In the genomic region with DNA sequence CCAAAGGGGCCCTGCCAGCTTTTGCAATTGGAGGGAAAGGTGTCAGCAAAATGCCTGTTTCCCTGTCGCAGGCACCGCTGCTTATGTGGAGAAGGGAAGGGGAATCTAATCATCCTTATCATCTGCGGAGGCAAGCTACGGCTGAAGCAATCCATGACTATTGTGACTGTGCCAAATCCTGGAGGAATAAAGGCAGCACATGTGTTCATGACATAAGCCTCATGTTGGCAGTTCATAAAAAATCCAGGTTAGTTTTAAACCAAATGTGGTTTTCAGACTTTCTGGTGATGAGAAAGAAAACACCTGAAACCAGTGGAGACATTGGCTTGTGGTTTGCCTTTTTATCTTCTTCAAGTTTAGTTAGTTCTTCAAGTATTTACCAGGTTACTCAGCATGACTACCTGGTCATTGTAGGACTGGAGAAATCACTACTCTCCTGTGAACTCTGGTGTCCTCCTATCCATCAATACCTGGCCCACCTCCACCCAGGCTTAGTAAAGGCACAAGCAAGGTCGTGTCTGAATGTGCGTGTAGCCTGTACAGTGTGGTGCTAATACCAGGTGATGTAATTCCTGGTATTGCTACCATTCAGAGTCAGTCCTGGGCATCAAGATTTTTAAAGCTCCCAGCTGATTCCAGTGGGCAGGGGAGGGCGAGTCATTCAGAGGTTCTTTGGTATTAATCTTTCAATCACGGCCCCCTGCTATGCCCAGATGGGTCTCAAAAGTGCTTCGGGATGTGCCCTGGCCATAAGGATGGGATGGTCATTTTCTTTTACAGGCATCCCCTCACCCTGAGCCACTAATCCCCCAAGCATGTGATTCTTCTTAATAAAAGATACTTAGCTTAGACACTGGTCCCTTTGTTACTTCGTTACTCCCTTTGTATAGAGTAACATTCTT, we compare ENCODE assay signal across 18 cellular contexts.
DNase-seq lines count a peak whose midpoint lies in the region; ATAC-seq and TF ChIP-seq lines count a peak whose summit lies in the region.
"Had no signal": no experiment of that assay in that cellular context is flagged by ENCODE, and none has a peak within 500 bp of the region (broad histone marks: within the 10 kb centered on the region; RNA-seq: fewer than 3 reads in every experiment).

No MANE protein-coding gene starts in this region.

- DNase-seq in activated T-cell treated with anti-CD3 and anti-CD28 coated beads, Interleukin-2, amount 50 U/mL, for 72 hours = no peak
- no peak for DNase-seq in activated T-cell treated with anti-CD3 and anti-CD28 coated beads, Interleukin-2, amount 50 U/mL, for 24 hours
- peak; percentile 16 for DNase-seq in activated CD8-positive, alpha-beta T cell treated with anti-CD3 and anti-CD28 coated beads, Interleukin-2, amount 10 ng/mL, durations not matched to agents 7 days and 5 days
- DNase-seq in neural progenitor cell (ENCODE audit: low spot score) = peak; percentile 31
- DNase-seq in stimulated activated naive CD8-positive, alpha-beta T cell treated with anti-CD3 and anti-CD28 coated beads, Interleukin-15, amount 100 ng/mL, for 72 hours = no peak
- no peak for DNase-seq in DMS153 (lab: John Stamatoyannopoulos, UW)
- DNase-seq in PC-9 = no peak
- DNase-seq: CD8-positive, alpha-beta T cell; HFFc6; NCI-H1417; NCI-H187; NCI-H2107; NCI-H510A; NCI-H748 treated with DMSO at 0.1 percent for 48 hours; SHP77 had no signal

- H3K79me2 ChIP-seq in neural progenitor cell (ENCODE audit: low read depth) (no peaks in the 10 kb centered on the region), PC-9 (ENCODE audit: low read depth) (no peaks in the 10 kb centered on the region)

- TF ChIP-seq CTCF in neural progenitor cell (IDR thresholded peaks at IDR 0.05) (no peak), PC-9 (conservative IDR thresholded peaks at IDR 0.05) (no peak)

- no peaks in the 10 kb centered on the region for H3K36me3 ChIP-seq in neural progenitor cell
- 0 out of 2 replicates have a peak, but pooled peaks cover 15% of the 10 kb centered on the region for H3K36me3 ChIP-seq in PC-9 (ENCODE audit: low read depth)

- H2AFZ ChIP-seq in neural progenitor cell (replicated peaks) (no peak overlapping the region), PC-9 (no peak overlapping the region)

- H3K4me3 Mint-ChIP-seq in activated T-cell treated with anti-CD3 and anti-CD28 coated beads, Interleukin-2, amount 50 U/mL, for 72 hours = no peak overlapping the region
- H3K4me3 Mint-ChIP-seq in activated T-cell treated with anti-CD3 and anti-CD28 coated beads, Interleukin-2, amount 50 U/mL, for 24 hours = no peak overlapping the region
- no peak overlapping the region for H3K4me3 Mint-ChIP-seq in activated CD8-positive, alpha-beta T cell treated with anti-CD3 and anti-CD28 coated beads, Interleukin-2, amount 10 ng/mL, durations not matched to agents 7 days and 5 days
- H3K4me3 Mint-ChIP-seq in neural progenitor cell = no peak overlapping the region
- no peak overlapping the region for H3K4me3 Mint-ChIP-seq in stimulated activated naive CD8-positive, alpha-beta T cell treated with anti-CD3 and anti-CD28 coated beads, Interleukin-15, amount 100 ng/mL, for 72 hours
- H3K4me3 Mint-ChIP-seq: CD8-positive, alpha-beta T cell; HFFc6 had no signal

- CTCF ChIA-PET in activated CD8-positive, alpha-beta T cell treated with anti-CD3 and anti-CD28 coated beads, Interleukin-2, amount 10 ng/mL, durations not matched to agents 7 days and 5 days (lab: Charles Lee) = no interaction called here
- CTCF ChIA-PET in PC-9 (lab: Charles Lee) = no interaction called here

- POLR2A ChIA-PET in activated CD8-positive, alpha-beta T cell treated with anti-CD3 and anti-CD28 coated beads, Interleukin-2, amount 10 ng/mL, durations not matched to agents 7 days and 5 days (lab: Charles Lee) = no interaction called here
- POLR2A ChIA-PET in PC-9 (lab: Charles Lee; ENCODE audit: unreplicated experiment) = no interaction called here

- H3K36me3 Mint-ChIP-seq in activated T-cell treated with anti-CD3 and anti-CD28 coated beads, Interleukin-2, amount 50 U/mL, for 72 hours (ENCODE audit: insufficient read depth in 2 of 2) = no peaks in the 10 kb centered on the region
- no peaks in the 10 kb centered on the region for H3K36me3 Mint-ChIP-seq in activated T-cell treated with anti-CD3 and anti-CD28 coated beads, Interleukin-2, amount 50 U/mL, for 24 hours (ENCODE audit: low read depth)
- no peaks in the 10 kb centered on the region for H3K36me3 Mint-ChIP-seq in activated CD8-positive, alpha-beta T cell treated with anti-CD3 and anti-CD28 coated beads, Interleukin-2, amount 10 ng/mL, durations not matched to agents 7 days and 5 days (ENCODE audit: low read depth)
- H3K36me3 Mint-ChIP-seq in neural progenitor cell = no peaks in the 10 kb centered on the region

- H3K9me3 ChIP-seq in neural progenitor cell (ENCODE audit: low read depth) = no peaks in the 10 kb centered on the region
- no peaks in the 10 kb centered on the region for H3K9me3 ChIP-seq in PC-9 (ENCODE audit: insufficient read depth, low read depth)
- H3K9me3 ChIP-seq: BLaER1 treated with 17β-estradiol and CSF1 and Interleukin-3, amounts not matched to agents 10 nM and 100 nM had no signal

- H3K27me3 ChIP-seq in neural progenitor cell = no peaks in the 10 kb centered on the region
- H3K27me3 ChIP-seq in PC-9 (ENCODE audit: insufficient read depth, low read depth) = no peaks in the 10 kb centered on the region
- H3K27me3 ChIP-seq: BLaER1 treated with 17β-estradiol and CSF1 and Interleukin-3, amounts not matched to agents 10 nM and 100 nM had no signal

- H3K9ac ChIP-seq in neural progenitor cell = no peak overlapping the region
- H3K9ac ChIP-seq: BLaER1 treated with 17β-estradiol and CSF1 and Interleukin-3, amounts not matched to agents 10 nM and 100 nM; KMS-11 had no signal

- H3K27ac ChIP-seq in neural progenitor cell = no peak overlapping the region
- no peak overlapping the region for H3K27ac ChIP-seq in PC-9
- H3K27ac ChIP-seq: BLaER1 treated with 17β-estradiol and CSF1 and Interleukin-3, amounts not matched to agents 10 nM and 100 nM; KMS-11 had no signal

- no peaks in the 10 kb centered on the region for H3K27me3 Mint-ChIP-seq in activated T-cell treated with anti-CD3 and anti-CD28 coated beads, Interleukin-2, amount 50 U/mL, for 72 hours (ENCODE audit: low read depth)
- no peaks in the 10 kb centered on the region for H3K27me3 Mint-ChIP-seq in activated T-cell treated with anti-CD3 and anti-CD28 coated beads, Interleukin-2, amount 50 U/mL, for 24 hours
- H3K27me3 Mint-ChIP-seq in activated CD8-positive, alpha-beta T cell treated with anti-CD3 and anti-CD28 coated beads, Interleukin-2, amount 10 ng/mL, durations not matched to agents 7 days and 5 days (ENCODE audit: low read depth) = peaks cover 14% of the 10 kb centered on the region
- peaks cover 7% of the 10 kb centered on the region for H3K27me3 Mint-ChIP-seq in neural progenitor cell (ENCODE audit: insufficient read depth, low read depth)
- H3K27me3 Mint-ChIP-seq in stimulated activated naive CD8-positive, alpha-beta T cell treated with anti-CD3 and anti-CD28 coated beads, Interleukin-15, amount 100 ng/mL, for 72 hours = no peaks in the 10 kb centered on the region

- H3K4me1 ChIP-seq in neural progenitor cell (peaks cover 26% of the 10 kb centered on the region), PC-9 (replicated peaks; ENCODE audit: insufficient read depth) (no peaks in the 10 kb centered on the region)

- H3F3A ChIP-seq in neural progenitor cell (ENCODE audit: low read depth) (peaks cover 11% of the 10 kb centered on the region), PC-9 (ENCODE audit: insufficient read depth, low read depth) (no peaks in the 10 kb centered on the region)

- no peak overlapping the region for H3K4me2 ChIP-seq in neural progenitor cell
- H3K4me2 ChIP-seq in PC-9 = no peak overlapping the region
- H3K4me2 ChIP-seq: KMS-11 had no signal

- H3K4me1 Mint-ChIP-seq in activated T-cell treated with anti-CD3 and anti-CD28 coated beads, Interleukin-2, amount 50 U/mL, for 72 hours (ENCODE audit: low read depth) = peaks cover 15% of the 10 kb centered on the region
- peaks cover 16% of the 10 kb centered on the region for H3K4me1 Mint-ChIP-seq in activated T-cell treated with anti-CD3 and anti-CD28 coated beads, Interleukin-2, amount 50 U/mL, for 24 hours (ENCODE audit: low read depth)
- peaks cover 20% of the 10 kb centered on the region for H3K4me1 Mint-ChIP-seq in activated CD8-positive, alpha-beta T cell treated with anti-CD3 and anti-CD28 coated beads, Interleukin-2, amount 10 ng/mL, durations not matched to agents 7 days and 5 days (ENCODE audit: low read depth)
- H3K4me1 Mint-ChIP-seq in neural progenitor cell = peaks cover 9% of the 10 kb centered on the region
- H3K4me1 Mint-ChIP-seq in stimulated activated naive CD8-positive, alpha-beta T cell treated with anti-CD3 and anti-CD28 coated beads, Interleukin-15, amount 100 ng/mL, for 72 hours = peaks cover 14% of the 10 kb centered on the region

- no TSS peak for BruUV-seq in PC-9 (replicated peaks; lab: Mats Ljungman, UMichigan)

- peak; percentile 51 to 77 for ATAC-seq in activated T-cell treated with anti-CD3 and anti-CD28 coated beads, Interleukin-2, amount 50 U/mL, for 72 hours (replicated peaks in 1 of 2)
- ATAC-seq in activated CD8-positive, alpha-beta T cell treated with anti-CD3 and anti-CD28 coated beads, Interleukin-2, amount 10 ng/mL, durations not matched to agents 7 days and 5 days = no peak
- ATAC-seq in stimulated activated naive CD8-positive, alpha-beta T cell treated with anti-CD3 and anti-CD28 coated beads, Interleukin-15, amount 100 ng/mL, for 72 hours = peak; percentile 68
- no peak for ATAC-seq in HG03135 (IDR thresholded peaks at IDR 0.05; ENCODE audit: unreplicated experiment)
- ATAC-seq: CD8-positive, alpha-beta T cell had no signal

- H3K4me3 ChIP-seq in neural progenitor cell (no peak overlapping the region), PC-9 (no peak overlapping the region)
- H3K4me3 ChIP-seq: BLaER1 treated with 17β-estradiol and CSF1 and Interleukin-3, amounts not matched to agents 10 nM and 100 nM had no signal

- no peaks in the 10 kb centered on the region for H3K9me2 ChIP-seq in PC-9 (ENCODE audit: insufficient read depth)

- no peak overlapping the region for H3K27ac Mint-ChIP-seq in activated T-cell treated with anti-CD3 and anti-CD28 coated beads, Interleukin-2, amount 50 U/mL, for 72 hours
- H3K27ac Mint-ChIP-seq in activated T-cell treated with anti-CD3 and anti-CD28 coated beads, Interleukin-2, amount 50 U/mL, for 24 hours = no peak overlapping the region
- H3K27ac Mint-ChIP-seq in activated CD8-positive, alpha-beta T cell treated with anti-CD3 and anti-CD28 coated beads, Interleukin-2, amount 10 ng/mL, durations not matched to agents 7 days and 5 days = no peak overlapping the region
- no peak overlapping the region for H3K27ac Mint-ChIP-seq in neural progenitor cell
- H3K27ac Mint-ChIP-seq in stimulated activated naive CD8-positive, alpha-beta T cell treated with anti-CD3 and anti-CD28 coated beads, Interleukin-15, amount 100 ng/mL, for 72 hours = no peak overlapping the region
- H3K27ac Mint-ChIP-seq: CD8-positive, alpha-beta T cell; HFFc6 had no signal

- no peaks in the 10 kb centered on the region for H3K9me3 Mint-ChIP-seq in activated T-cell treated with anti-CD3 and anti-CD28 coated beads, Interleukin-2, amount 50 U/mL, for 72 hours
- H3K9me3 Mint-ChIP-seq in activated T-cell treated with anti-CD3 and anti-CD28 coated beads, Interleukin-2, amount 50 U/mL, for 24 hours = no peaks in the 10 kb centered on the region
- H3K9me3 Mint-ChIP-seq in activated CD8-positive, alpha-beta T cell treated with anti-CD3 and anti-CD28 coated beads, Interleukin-2, amount 10 ng/mL, durations not matched to agents 7 days and 5 days (ENCODE audit: insufficient read depth) = no peaks in the 10 kb centered on the region
- peaks cover 5% of the 10 kb centered on the region for H3K9me3 Mint-ChIP-seq in neural progenitor cell
- H3K9me3 Mint-ChIP-seq in stimulated activated naive CD8-positive, alpha-beta T cell treated with anti-CD3 and anti-CD28 coated beads, Interleukin-15, amount 100 ng/mL, for 72 hours = no peaks in the 10 kb centered on the region
- H3K9me3 Mint-ChIP-seq: CD8-positive, alpha-beta T cell; HFFc6 had no signal

- intact Hi-C loops in PC-9 (cut with micrococcal nuclease; ENCODE audit: unreplicated experiment) = no loop called here

- H4K20me1 ChIP-seq in neural progenitor cell (ENCODE audit: low read depth) (no peaks in the 10 kb centered on the region), PC-9 (ENCODE audit: insufficient read depth) (no peaks in the 10 kb centered on the region)
- H4K20me1 ChIP-seq: BLaER1 treated with 17β-estradiol and CSF1 and Interleukin-3, amounts not matched to agents 10 nM and 100 nM had no signal

Comparison
In these comparisons a context has a peak if more than half of its experiments do, and no peak if none do; other contexts are left out.
1. ATAC-seq: peak in activated T-cell treated with anti-CD3 and anti-CD28 coated beads, Interleukin-2, amount 50 U/mL, for 72 hours (2 of 2) and stimulated activated naive CD8-positive, alpha-beta T cell treated with anti-CD3 and anti-CD28 coated beads, Interleukin-15, amount 100 ng/mL, for 72 hours (single experiment); none in activated CD8-positive, alpha-beta T cell treated with anti-CD3 and anti-CD28 coated beads, Interleukin-2, amount 10 ng/mL, durations not matched to agents 7 days and 5 days (single experiment) and HG03135 (single experiment).
2. DNase-seq: peak in activated CD8-positive, alpha-beta T cell treated with anti-CD3 and anti-CD28 coated beads, Interleukin-2, amount 10 ng/mL, durations not matched to agents 7 days and 5 days (single experiment) and neural progenitor cell (single experiment); none in activated T-cell treated with anti-CD3 and anti-CD28 coated beads, Interleukin-2, amount 50 U/mL, for 72 hours (0 of 2), activated T-cell treated with anti-CD3 and anti-CD28 coated beads, Interleukin-2, amount 50 U/mL, for 24 hours (single experiment), stimulated activated naive CD8-positive, alpha-beta T cell treated with anti-CD3 and anti-CD28 coated beads, Interleukin-15, amount 100 ng/mL, for 72 hours (0 of 2), DMS153 (single experiment) and PC-9 (0 of 2).